In the genomic region with DNA sequence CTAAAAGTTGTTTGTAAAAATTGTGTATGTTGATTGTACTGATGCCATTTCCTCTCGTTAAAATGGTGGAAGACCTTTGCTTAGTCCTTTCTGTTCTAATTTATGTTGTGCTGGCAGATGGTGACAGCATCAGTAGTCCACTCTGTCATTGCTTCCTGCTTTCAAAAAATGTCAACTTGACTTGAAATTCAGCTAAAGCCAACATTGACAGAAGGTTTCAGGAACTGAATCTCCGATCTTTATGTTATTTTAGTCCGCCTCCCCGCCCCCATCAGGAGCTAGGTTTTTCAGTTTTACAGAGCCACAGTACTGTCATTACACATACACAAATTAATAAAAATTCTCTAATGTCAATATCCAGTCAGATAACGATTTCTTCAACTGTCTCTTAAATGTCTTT, we compare ENCODE assay signal across 7 cellular contexts. TPM values are rescaled to one million over a fixed set of nuclear protein-coding genes. Genes with fewer than 3 reads are reported as not detected.
DNase-seq lines count a peak whose midpoint lies in the region; TF ChIP-seq lines count a peak whose summit lies in the region.

No MANE protein-coding gene starts in this region.

- TF ChIP-seq CTCF in GM12864 (IDR thresholded peaks at IDR 0.05; ENCODE audit: low read depth, low read length, missing control alignments) (no peak), ovary (IDR thresholded peaks at IDR 0.05) (no peak)

- WGBS in ovary, 3 donors, result 66 to 70% (median 69%) methylated on average over 5 of the region's 5 CpGs

- H3K4me3 ChIP-seq in GM12864 (ENCODE audit: low read depth, low read length) (peak overlapping the region; percentile 81), HUES6 (ENCODE audit: low read depth, low read length) (peak overlapping the region; percentile 95), mucosa of rectum (ENCODE audit: low read length in 2 of 2) (peak overlapping the region; percentile 88 to 98), ovary (no peak overlapping the region)

- H3K4me1 Mint-ChIP-seq in activated T-helper 2 cell treated with anti-CD3 and anti-CD28 coated beads, Interferon-gamma antibody, Interleukin-2, Interleukin-4, amounts not matched to agents 10 μg/mL and 5 μg/mL and 100 μg/mL, durations not matched to agents 14 hours and 24 hours and 36 hours (ENCODE audit: low read depth), result peaks cover 36% of the 10 kb centered on the region

- DNase-seq in GM12864 (ENCODE audit: low read depth) (peak; percentile 72), ovary (no peak), D341Med (ENCODE audit: low spot score) (no peak)
- DNase-seq in activated T-helper 2 cell treated with anti-CD3 and anti-CD28 coated beads, Interferon-gamma antibody, Interleukin-2, Interleukin-4, amounts not matched to agents 10 μg/mL and 5 μg/mL and 100 μg/mL, durations not matched to agents 14 hours and 24 hours and 36 hours (ENCODE audit: low spot score), result no peak
- no peak for DNase-seq in stimulated activated CD8-positive, alpha-beta memory T cell treated with anti-CD3 and anti-CD28 coated beads, Interleukin-4, amount 100 ng/mL, for 48 hours

- H3K27me3 ChIP-seq in HUES6 (ENCODE audit: control insufficient read depth, insufficient read depth, low read length), result no peaks in the 10 kb centered on the region
- H3K27me3 ChIP-seq in mucosa of rectum (ENCODE audit: control insufficient read depth in 2 of 2, insufficient read depth in 2 of 2, low read length in 2 of 2), result no peaks in the 10 kb centered on the region
- H3K27me3 ChIP-seq in ovary, result no peaks in the 10 kb centered on the region

- H3K27ac Mint-ChIP-seq in activated T-helper 2 cell treated with anti-CD3 and anti-CD28 coated beads, Interferon-gamma antibody, Interleukin-2, Interleukin-4, amounts not matched to agents 10 μg/mL and 5 μg/mL and 100 μg/mL, durations not matched to agents 14 hours and 24 hours and 36 hours, result peak overlapping the region; percentile 34

- H3K27ac ChIP-seq in HUES6 (ENCODE audit: low read depth, low read length) (no peak overlapping the region), mucosa of rectum (ENCODE audit: low read depth in 2 of 2, low read length in 2 of 2) (no peak overlapping the region), ovary (no peak overlapping the region)

- H3K36me3 Mint-ChIP-seq in activated T-helper 2 cell treated with anti-CD3 and anti-CD28 coated beads, Interferon-gamma antibody, Interleukin-2, Interleukin-4, amounts not matched to agents 10 μg/mL and 5 μg/mL and 100 μg/mL, durations not matched to agents 14 hours and 24 hours and 36 hours (ENCODE audit: low read depth), result peaks cover 24% of the 10 kb centered on the region

- H3K4me1 ChIP-seq in HUES6 (ENCODE audit: control insufficient read depth, insufficient read depth, low read length) (peaks cover 14% of the 10 kb centered on the region; the same call in 1 of the 2 replicates), mucosa of rectum (ENCODE audit: control insufficient read depth in 2 of 2, insufficient read depth in 2 of 2, low read length in 2 of 2) (peaks cover 7 to 17% of the 10 kb centered on the region in 2 donors), ovary (ENCODE audit: insufficient read depth) (peaks cover 5% of the 10 kb centered on the region)

- H3K9me3 ChIP-seq in HUES6 (ENCODE audit: control insufficient read depth, insufficient read depth, low read depth, low read length) (no peaks in the 10 kb centered on the region), mucosa of rectum (ENCODE audit: control insufficient read depth in 2 of 2, low read length in 2 of 2) (no peaks in the 10 kb centered on the region), ovary (no peaks in the 10 kb centered on the region)

- H3K36me3 ChIP-seq in HUES6 (ENCODE audit: control insufficient read depth, insufficient read depth, low read length) (peaks cover 8% of the 10 kb centered on the region), mucosa of rectum (ENCODE audit: control insufficient read depth in 2 of 2, insufficient read depth in 2 of 2, low read length in 2 of 2) (peaks cover 7% of the 10 kb centered on the region in 2 donors), ovary (no peaks in the 10 kb centered on the region)

- no peak for TF ChIP-seq POLR2A in ovary (IDR thresholded peaks at IDR 0.05)

- H3K9ac ChIP-seq in HUES6 (ENCODE audit: low read length) (no peak overlapping the region), mucosa of rectum (ENCODE audit: low read depth in 1 of 2, low read length in 2 of 2) (peak overlapping the region; percentile 89 to 99)

- intact Hi-C loops in activated T-helper 2 cell treated with anti-CD3 and anti-CD28 coated beads, Interferon-gamma antibody, Interleukin-2, Interleukin-4, amounts not matched to agents 10 μg/mL and 5 μg/mL and 100 μg/mL, durations not matched to agents 14 hours and 24 hours and 36 hours (cut with micrococcal nuclease), result loop anchor here (2.0 to 10.0 kb wide), 6 partner anchors 180 to 1709 kb away; partner anchors contain the start of genes MSL2, RYK, SRPRB and TOPBP1
- intact Hi-C loops in ovary (cut with DNase I), result no loop called here

- no peak for TF ChIP-seq EP300 in ovary (IDR thresholded peaks at IDR 0.05)

- peak overlapping the region; percentile 97 for H3K4me3 Mint-ChIP-seq in activated T-helper 2 cell treated with anti-CD3 and anti-CD28 coated beads, Interferon-gamma antibody, Interleukin-2, Interleukin-4, amounts not matched to agents 10 μg/mL and 5 μg/mL and 100 μg/mL, durations not matched to agents 14 hours and 24 hours and 36 hours (ENCODE audit: low read depth)

- no peaks in the 10 kb centered on the region for H3K27me3 Mint-ChIP-seq in activated T-helper 2 cell treated with anti-CD3 and anti-CD28 coated beads, Interferon-gamma antibody, Interleukin-2, Interleukin-4, amounts not matched to agents 10 μg/mL and 5 μg/mL and 100 μg/mL, durations not matched to agents 14 hours and 24 hours and 36 hours (ENCODE audit: low read depth)

- H3K9me3 Mint-ChIP-seq in activated T-helper 2 cell treated with anti-CD3 and anti-CD28 coated beads, Interferon-gamma antibody, Interleukin-2, Interleukin-4, amounts not matched to agents 10 μg/mL and 5 μg/mL and 100 μg/mL, durations not matched to agents 14 hours and 24 hours and 36 hours, result no peaks in the 10 kb centered on the region

RNA-seq across cellular contexts. Expression of gene CEP63, which starts 1.5 kb away (rescaled TPM):
- 18.0 and 20.1 TPM in 2 replicates for total RNA-seq in activated T-helper 2 cell treated with anti-CD3 and anti-CD28 coated beads, Interferon-gamma antibody, Interleukin-2, Interleukin-4, amounts not matched to agents 10 μg/mL and 5 μg/mL and 100 μg/mL, durations not matched to agents 14 hours and 24 hours and 36 hours
- 10 to 100 TPM; 16.6 to 74.1 (median 22.8) TPM for total RNA-seq in ovary
- polyA plus RNA-seq in ovary, result 10 to 100 TPM; 18.8 to 22.2 TPM

RNA-seq across cellular contexts. Expression of gene ANAPC13, which starts 1.6 kb away (rescaled TPM):
- total RNA-seq in activated T-helper 2 cell treated with anti-CD3 and anti-CD28 coated beads, Interferon-gamma antibody, Interleukin-2, Interleukin-4, amounts not matched to agents 10 μg/mL and 5 μg/mL and 100 μg/mL, durations not matched to agents 14 hours and 24 hours and 36 hours, result 27.3 and 27.4 TPM in 2 replicates
- 10 to 100 TPM; 23.4 to 58.7 (median 42.6) TPM for total RNA-seq in ovary
- polyA plus RNA-seq in ovary, result 100 to 1,000 TPM in 1 of 2 donors, 10 to 100 TPM in 1; 55.9 to 104 TPM
